In the genomic region with DNA sequence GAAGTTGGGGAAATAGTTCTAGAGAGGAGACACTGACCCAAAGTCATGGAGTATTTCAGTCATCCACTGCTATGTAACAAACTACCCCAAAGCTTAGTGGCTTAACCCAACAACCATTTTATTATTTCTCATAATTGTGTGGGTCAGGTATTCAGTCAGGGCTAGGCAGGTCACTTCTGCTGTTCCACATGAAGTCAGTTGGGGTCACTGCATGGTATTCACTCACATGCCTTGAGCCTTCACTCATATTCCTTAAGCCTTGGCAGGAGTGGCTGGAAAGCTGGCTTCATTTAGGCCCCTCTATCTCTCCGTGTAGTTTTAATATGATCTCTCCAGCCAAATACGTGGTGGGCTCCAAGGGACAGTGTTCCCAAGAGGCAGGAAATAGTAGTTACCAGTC, we compare ENCODE assay signal across 1 cellular context.
TF ChIP-seq lines count a peak whose summit lies in the region.

No MANE protein-coding gene starts in this region.

TF ChIP-seq in HepG2, 621 proteins besides CTCF, POLR2A, EP300 and RAD21 (continued from another document):
- TF ChIP-seq STAG1 (CRISPR knock-in tag; IDR thresholded peaks at IDR 0.05), result 0 out of 2 replicates have a peak, but pooled peaks have one; percentile 4
